Comparison of ENCODE assay signal across 18 cellular contexts in the genomic region with DNA sequence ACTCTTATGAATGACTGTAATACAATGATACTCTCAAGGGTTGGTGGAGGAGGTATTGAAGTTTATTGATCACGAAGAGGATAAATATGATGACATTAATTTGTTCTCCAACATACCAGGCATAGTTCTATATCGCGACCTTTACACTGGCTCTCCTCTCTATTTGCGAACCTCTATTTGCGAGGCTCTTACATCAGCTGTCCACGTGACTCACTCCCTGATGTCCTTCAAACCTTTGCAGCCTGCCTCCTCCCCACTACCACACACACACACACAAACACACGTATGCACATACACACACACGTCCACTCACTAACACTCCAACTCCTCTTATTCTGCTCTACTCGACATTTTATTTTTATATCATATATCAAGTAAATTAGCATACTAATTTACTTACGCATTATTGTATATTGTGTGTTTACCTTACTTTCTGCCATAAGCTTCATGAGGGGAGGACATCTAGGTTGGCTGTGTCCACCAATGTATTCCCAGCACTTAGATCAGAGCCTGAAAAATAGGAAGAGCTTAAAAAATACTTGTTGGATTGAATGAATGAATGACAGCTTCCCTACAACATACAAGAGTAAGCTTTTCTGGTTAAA.
"Had no signal": no experiment of that assay in that cellular context is flagged by ENCODE, and none has a peak within 500 bp of the region (broad histone marks: within the 10 kb centered on the region; RNA-seq: fewer than 3 reads in every experiment).

No MANE protein-coding gene starts in this region.

- H3K4me3 ChIP-seq: cardiac muscle cell, dorsolateral prefrontal cortex, gastroesophageal sphincter, heart right ventricle, mucosa of descending colon, skin epidermis, suprapubic skin had no signal

- H3K27ac ChIP-seq: cardiac muscle cell, dorsolateral prefrontal cortex, gastroesophageal sphincter, heart right ventricle, skin epidermis, suprapubic skin had no signal

- H3K4me1 Mint-ChIP-seq: natural killer cell had no signal

- H3K4me3 Mint-ChIP-seq: endodermal cell; natural killer cell; stimulated activated naive CD8-positive, alpha-beta T cell treated with anti-CD3 and anti-CD28 coated beads, Interleukin-15, Interleukin-2, amounts not matched to agents 100 ng/mL and 50 ng/mL, for 24 hours had no signal

- ATAC-seq: gastroesophageal sphincter, heart right ventricle, mucosa of descending colon, natural killer cell had no signal

- H3K27ac Mint-ChIP-seq: activated T-helper 2 cell treated with anti-CD3 and anti-CD28 coated beads, Interferon-gamma antibody, Interleukin-2, Interleukin-4, amounts not matched to agents 10 μg/mL and 5 μg/mL and 100 μg/mL, durations not matched to agents 14 hours and 24 hours and 36 hours; endodermal cell; natural killer cell; stimulated activated naive CD8-positive, alpha-beta T cell treated with anti-CD3 and anti-CD28 coated beads, Interleukin-15, Interleukin-2, amounts not matched to agents 100 ng/mL and 50 ng/mL, for 24 hours had no signal

- H3K9me3 ChIP-seq: gastroesophageal sphincter, mucosa of descending colon, suprapubic skin had no signal

- H3K4me1 ChIP-seq: gastroesophageal sphincter, heart right ventricle, suprapubic skin had no signal

- H3K36me3 Mint-ChIP-seq: natural killer cell had no signal

- H3K9me3 Mint-ChIP-seq: activated T-helper 2 cell treated with anti-CD3 and anti-CD28 coated beads, Interferon-gamma antibody, Interleukin-2, Interleukin-4, amounts not matched to agents 10 μg/mL and 5 μg/mL and 100 μg/mL, durations not matched to agents 14 hours and 24 hours and 36 hours; endodermal cell; natural killer cell; stimulated activated naive CD8-positive, alpha-beta T cell treated with anti-CD3 and anti-CD28 coated beads, Interleukin-15, Interleukin-2, amounts not matched to agents 100 ng/mL and 50 ng/mL, for 24 hours had no signal

- DNase-seq: activated CD4-positive, alpha-beta T cell treated with anti-CD3 and anti-CD28 coated beads, Interleukin-2, amount 50 U/mL, for 4 hours; activated CD4-positive, CD25-positive, alpha-beta regulatory T cell treated with anti-CD3 and anti-CD28 coated beads, Interleukin-2, amount 50 U/mL, for 72 hours; activated naive CD4-positive, alpha-beta T cell treated with anti-CD3 and anti-CD28 coated beads, Interleukin-2, amount 50 U/mL, for 16 hours; activated T-cell treated with anti-CD3 and anti-CD28 coated beads, Interleukin-2, amount 50 U/mL, for 1 hour; dorsolateral prefrontal cortex; endodermal cell; heart right ventricle; mammary epithelial cell; mucosa of descending colon; natural killer cell; retina; T-helper 9 cell had no signal

- H3K36me3 ChIP-seq: cardiac muscle cell, gastroesophageal sphincter, heart right ventricle, suprapubic skin had no signal

- H3K27me3 ChIP-seq: cardiac muscle cell, gastroesophageal sphincter, heart right ventricle, suprapubic skin had no signal
